Comparison of ENCODE assay signal across 16 cellular contexts in the genomic region with DNA sequence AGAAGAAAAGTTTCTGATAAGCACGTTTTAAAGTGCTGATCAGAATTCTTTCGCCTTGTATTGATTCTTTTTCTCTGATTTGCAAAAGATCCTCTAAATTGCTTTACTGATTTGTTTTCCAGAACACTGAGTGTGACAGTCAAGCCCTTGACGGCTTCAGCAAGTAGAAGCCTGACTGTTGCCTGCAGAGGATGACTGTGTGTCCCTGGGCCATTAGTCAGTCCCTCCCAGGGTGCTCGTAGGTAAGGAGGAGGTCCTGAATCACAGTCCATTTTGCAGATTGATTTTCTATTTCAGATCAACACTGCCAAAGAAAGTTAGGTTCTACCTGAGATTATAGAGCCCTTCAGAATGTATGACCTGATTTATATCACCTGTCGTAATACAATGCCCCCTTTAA. TPM values are rescaled to one million over a fixed set of nuclear protein-coding genes. Genes with fewer than 3 reads are reported as not detected.
"Had no signal": no experiment of that assay in that cellular context is flagged by ENCODE, and none has a peak within 500 bp of the region (broad histone marks: within the 10 kb centered on the region; RNA-seq: fewer than 3 reads in every experiment).

No MANE protein-coding gene starts in this region.

- H3K27me3 ChIP-seq: gastroesophageal sphincter, ovary, right lobe of liver had no signal

- H3K4me3 ChIP-seq: gastroesophageal sphincter, lung, ovary, right lobe of liver had no signal

- H3K9me3 ChIP-seq: gastroesophageal sphincter, ovary, right lobe of liver had no signal

- H3K27ac ChIP-seq: gastroesophageal sphincter, ovary, right lobe of liver had no signal

- H3K36me3 ChIP-seq: ovary, right lobe of liver had no signal

- ATAC-seq: activated CD4-positive, alpha-beta T cell treated with anti-CD3 and anti-CD28 coated beads for 36 hours; gastroesophageal sphincter; left cardiac atrium; right lobe of liver; stimulated activated naive B cell treated with anti-CD40 and anti-IgM and Interleukin-4, amounts not matched to agents 10 μg/mL and 1 μg/mL and 100 μg/mL, for 72 hours had no signal

- DNase-seq: activated CD4-positive, alpha-beta T cell treated with anti-CD3 and anti-CD28 coated beads for 36 hours; activated CD4-positive, alpha-beta T cell treated with anti-CD3 and anti-CD28 coated beads, Interleukin-2, amount 50 U/mL, for 48 hours; activated gamma-delta T cell treated with Interleukin-2 at 50 U/mL for 16 hours; activated T-cell treated with anti-CD3 and anti-CD28 coated beads for 4 hours; amygdala; caudate nucleus; immature natural killer cell; left cardiac atrium; ovary; right lobe of liver; stimulated activated naive B cell treated with anti-CD40 and anti-IgM and Interleukin-4, amounts not matched to agents 10 μg/mL and 1 μg/mL and 100 μg/mL, for 72 hours; SW 1271; T-helper 2 cell had no signal

- H3K4me1 ChIP-seq: gastroesophageal sphincter, right lobe of liver had no signal

RNA-seq across cellular contexts. Expression of gene EXPH5, which starts 56.8 kb away (rescaled TPM):
- polyA plus RNA-seq: neural cell had no signal
